ENCODE assay signal across 8 cellular contexts in genomic region chr2:86195055-86195807, GRCh38. TPM values are rescaled to one million over a fixed set of nuclear protein-coding genes. Genes with fewer than 3 reads are reported as not detected.
DNase-seq lines count a peak whose midpoint lies in the region; ATAC-seq and TF ChIP-seq lines count a peak whose summit lies in the region.

Gene IMMT, minus strand, starts transcription at chr2:86195462. Its CDS starts 80 bp downstream, at chr2:86195382.

- peak within 1 kb of the TSS; percentile 91 for H2AFZ ChIP-seq in PC-9

- peak within 1 kb of the TSS; percentile 97 for H3K27ac ChIP-seq in PC-9
- peak within 1 kb of the TSS; percentile 97 to 100 for H3K27ac ChIP-seq in esophagus (ENCODE audit: low read depth in 2 of 2, low read length in 1 of 2)
- peak within 1 kb of the TSS; percentile 93 for H3K27ac ChIP-seq in muscle layer of colon (ENCODE audit: low read depth, low read length)

- no peak for TF ChIP-seq RAD21 in Ishikawa (IDR thresholded peaks at IDR 0.05; ENCODE audit: low read depth)

- peaks cover 58% of the 10 kb centered on the region for H3K36me3 Mint-ChIP-seq in activated T-cell treated with anti-CD3 and anti-CD28 coated beads, Interleukin-2, amount 50 U/mL, for 24 hours (ENCODE audit: low read depth)

- peaks cover 42% of the 10 kb centered on the region for H4K20me1 ChIP-seq in PC-9 (ENCODE audit: insufficient read depth)

- no peaks in the 10 kb centered on the region for H3K9me2 ChIP-seq in PC-9 (ENCODE audit: insufficient read depth)

- H3K4me1 ChIP-seq in PC-9 (replicated peaks; ENCODE audit: insufficient read depth): peaks cover 38% of the 10 kb centered on the region
- H3K4me1 ChIP-seq in esophagus (ENCODE audit: control insufficient read depth in 2 of 2, insufficient read depth in 2 of 2, low read length in 1 of 2): peaks cover 0 to 4% of the 10 kb centered on the region in 2 donors
- peaks cover 30% of the 10 kb centered on the region for H3K4me1 ChIP-seq in muscle layer of colon (ENCODE audit: insufficient read depth, low read length)

- no peaks in the 10 kb centered on the region for H3K9me3 Mint-ChIP-seq in activated T-cell treated with anti-CD3 and anti-CD28 coated beads, Interleukin-2, amount 50 U/mL, for 24 hours

- H3K27ac Mint-ChIP-seq in activated T-cell treated with anti-CD3 and anti-CD28 coated beads, Interleukin-2, amount 50 U/mL, for 24 hours: peak within 1 kb of the TSS; percentile 97

- H3K9me3 ChIP-seq in PC-9 (ENCODE audit: insufficient read depth, low read depth) (no peaks in the 10 kb centered on the region), esophagus (ENCODE audit: control insufficient read depth in 2 of 2, insufficient read depth in 1 of 2, low read depth in 1 of 2, low read length in 1 of 2) (no peaks in the 10 kb centered on the region), muscle layer of colon (ENCODE audit: low read length) (no peaks in the 10 kb centered on the region)

- H3K4me3 ChIP-seq in PC-9 (peak within 1 kb of the TSS; percentile 93), esophagus (ENCODE audit: low read depth in 1 of 2, low read length in 2 of 2) (peak within 1 kb of the TSS; percentile 83 to 90), muscle layer of colon (ENCODE audit: low read depth in 1 of 2, low read length in 2 of 2) (peak within 1 kb of the TSS; percentile 75 to 87)

- H3K4me2 ChIP-seq in PC-9: peak within 1 kb of the TSS; percentile 99

- H3K4me3 Mint-ChIP-seq in activated T-cell treated with anti-CD3 and anti-CD28 coated beads, Interleukin-2, amount 50 U/mL, for 24 hours: peak within 1 kb of the TSS; percentile 91

- H3K27me3 Mint-ChIP-seq in activated T-cell treated with anti-CD3 and anti-CD28 coated beads, Interleukin-2, amount 50 U/mL, for 24 hours: no peaks in the 10 kb centered on the region

- no peaks in the 10 kb centered on the region for H3K36me3 ChIP-seq in PC-9 (ENCODE audit: low read depth)
- peaks cover 0 to 4% of the 10 kb centered on the region in 2 donors for H3K36me3 ChIP-seq in esophagus (ENCODE audit: control insufficient read depth in 2 of 2, insufficient read depth in 2 of 2, low read length in 1 of 2)
- H3K36me3 ChIP-seq in muscle layer of colon (ENCODE audit: insufficient read depth, low read length): peaks cover 4% of the 10 kb centered on the region

- peaks cover 52% of the 10 kb centered on the region for H3K4me1 Mint-ChIP-seq in activated T-cell treated with anti-CD3 and anti-CD28 coated beads, Interleukin-2, amount 50 U/mL, for 24 hours (ENCODE audit: low read depth)

- CTCF ChIA-PET in PC-9 (lab: Charles Lee): no interaction called here

- intact Hi-C loops in PC-9 (cut with micrococcal nuclease; ENCODE audit: unreplicated experiment): loop anchor here (2.0 to 10.0 kb wide), 4 partner anchors 246 to 510 kb away; partner anchors contain the start of genes KDM3A and RNF103

- no peak for TF ChIP-seq CTCF in PC-9 (conservative IDR thresholded peaks at IDR 0.05)

- peaks cover 73% of the 10 kb centered on the region for H3K79me2 ChIP-seq in PC-9 (ENCODE audit: low read depth)

- H3K9ac ChIP-seq in muscle layer of colon (ENCODE audit: low read length): peak within 1 kb of the TSS; percentile 41

- WGBS in esophagus, 2 donors: 0% methylated on average over 70 to 74 of the region's 74 CpGs

- peaks cover 31% of the 10 kb centered on the region for H3F3A ChIP-seq in PC-9 (ENCODE audit: insufficient read depth, low read depth)

- DNase-seq in DMS114 treated with DMSO at 0.1 percent for 48 hours (lab: John Stamatoyannopoulos, UW; ENCODE audit: unreplicated experiment): peak; percentile 93
- DNase-seq in PC-9: peak; percentile 89 to 96
- peak; percentile 92 for DNase-seq in activated T-cell treated with anti-CD3 and anti-CD28 coated beads, Interleukin-2, amount 50 U/mL, for 24 hours
- DNase-seq in stimulated activated CD8-positive, alpha-beta memory T cell treated with anti-CD3 and anti-CD28 coated beads, Interleukin-7, amount 100 ng/mL, for 24 hours (ENCODE audit: low read depth): peak; percentile 89

- TF ChIP-seq EP300 in Ishikawa (IDR thresholded peaks at IDR 0.05; ENCODE audit: borderline replicate concordance): 0 out of 2 replicates have a peak, but pooled peaks have one; percentile 24

- peak; percentile 86 for ATAC-seq in GM21576 (IDR thresholded peaks at IDR 0.05; ENCODE audit: unreplicated experiment)

- BruUV-seq in PC-9 (replicated peaks; lab: Mats Ljungman, UMichigan): TSS peak; percentile 79

- POLR2A ChIA-PET in PC-9 (lab: Charles Lee; ENCODE audit: unreplicated experiment): interaction anchor here (0.6 to 1.2 kb wide), 3 partner anchors 83 to 246 kb away, joined by 3 to 6 read pairs (median 5); partner anchors contain the start of gene KDM3A

- H3K27me3 ChIP-seq in PC-9 (ENCODE audit: insufficient read depth, low read depth): no peaks in the 10 kb centered on the region
- H3K27me3 ChIP-seq in esophagus (ENCODE audit: control insufficient read depth in 1 of 2, insufficient read depth in 2 of 2, low read length in 2 of 2): no peaks in the 10 kb centered on the region
- H3K27me3 ChIP-seq in muscle layer of colon (ENCODE audit: control insufficient read depth in 1 of 2, insufficient read depth in 2 of 2, low read length in 2 of 2): no peaks in the 10 kb centered on the region

TF ChIP-seq in Ishikawa, 13 proteins besides CTCF, POLR2A, EP300 and RAD21:
- TF ChIP-seq USF1 (IDR thresholded peaks at IDR 0.05): no peak; the same call in 1 of the 2 replicates
- TF ChIP-seq REST (IDR thresholded peaks at IDR 0.05; ENCODE audit: low read depth): no peak
- TF ChIP-seq ZBTB7A (IDR thresholded peaks at IDR 0.05; ENCODE audit: low read depth): no peak
- peak; percentile 34 for TF ChIP-seq CREB1 (IDR thresholded peaks at IDR 0.05; ENCODE audit: low read depth)
- peak; percentile 32; the same call in 1 of the 2 replicates for TF ChIP-seq FOXM1 (IDR thresholded peaks at IDR 0.05; ENCODE audit: borderline replicate concordance, low read depth)
- TF ChIP-seq EGR1 (IDR thresholded peaks at IDR 0.05): peak; percentile 53
- peak; percentile 45; the same call in 1 of the 2 replicates for TF ChIP-seq CEBPB (IDR thresholded peaks at IDR 0.05)
- peak; percentile 40; the same call in 1 of the 2 replicates for TF ChIP-seq TCF12 (IDR thresholded peaks at IDR 0.05; ENCODE audit: low read depth)
- TF ChIP-seq TEAD4 (IDR thresholded peaks at IDR 0.05): no peak
- TF ChIP-seq NFIC (IDR thresholded peaks at IDR 0.05): 0 out of 2 replicates have a peak, but pooled peaks have one; percentile 6
- TF ChIP-seq TAF1 (IDR thresholded peaks at IDR 0.05; ENCODE audit: low read depth): peak; percentile 72
- TF ChIP-seq MAX (IDR thresholded peaks at IDR 0.05): peak; percentile 95
- TF ChIP-seq YY1 (IDR thresholded peaks at IDR 0.05; ENCODE audit: low read depth): peak; percentile 54; the same call in 1 of the 2 replicates
TF ChIP-seq in Ishikawa: peak in this region for 9.

RNA-seq across cellular contexts. Expression of gene IMMT, which starts in this region (rescaled TPM):
- total RNA-seq in PC-9 (2021): 108 and 114 TPM in 2 replicates
- polyA plus RNA-seq in esophagus: 10 to 100 TPM; 15.3 to 38.1 TPM

Comparison
In these comparisons a context has a peak if more than half of its experiments do, and no peak if none do; other contexts are left out.
1. Peak in every context shown above with its lines: DNase-seq, ATAC-seq, H3K4me3 ChIP-seq and H3K27ac ChIP-seq.